In the genomic region with DNA sequence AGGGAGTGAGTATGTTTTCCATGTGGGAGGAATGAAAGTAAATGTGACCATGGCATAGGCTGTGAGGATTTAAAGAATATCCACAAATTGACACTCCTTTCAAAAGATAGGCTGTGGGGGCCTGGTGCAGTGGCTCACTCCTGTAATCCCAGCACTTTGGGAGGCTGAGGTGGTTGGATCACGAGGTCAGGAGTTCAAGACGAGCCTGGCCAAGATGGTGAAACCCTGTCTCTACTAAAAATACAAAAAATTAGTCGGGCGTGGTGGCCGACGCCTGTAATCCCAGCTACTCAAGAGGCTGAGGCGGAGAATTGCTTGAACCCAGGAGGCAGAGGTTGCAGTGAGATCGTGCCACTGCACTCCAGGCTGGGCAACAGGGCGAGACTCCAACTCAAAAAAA, we compare ENCODE assay signal across 8 cellular contexts. TPM values are rescaled to one million over a fixed set of nuclear protein-coding genes. Genes with fewer than 3 reads are reported as not detected.
DNase-seq lines count a peak whose midpoint lies in the region; ATAC-seq and TF ChIP-seq lines count a peak whose summit lies in the region.
"Not testable (repeated sequence)": the region's sequence is repeated elsewhere in the genome, so short reads cannot be mapped to it uniquely, and the experiment has no call there.

No MANE protein-coding gene starts in this region.

- not testable (repeated sequence) for H3K79me2 ChIP-seq in mesendoderm (ENCODE audit: control insufficient read depth, insufficient read depth, low read length)

- H3K4me2 ChIP-seq in mesendoderm (ENCODE audit: low read length) = not testable (repeated sequence)

- POLR2A ChIA-PET in activated naive CD8-positive, alpha-beta T cell treated with anti-CD3 and anti-CD28 coated beads, Interleukin-2, amount 10 ng/mL, durations not matched to agents 7 days and 5 days (lab: Charles Lee) = interaction anchor here (0.8 kb wide), 1 partner anchor 13 kb away, joined by 4 read pairs; no protein-coding TSS in a partner anchor

- H3K4me1 ChIP-seq in heart left ventricle (peaks cover 0 to 20% (median 13%) of the 10 kb centered on the region in 12 donors), mesendoderm (ENCODE audit: control insufficient read depth, low read depth, low read length) (peaks cover 10% of the 10 kb centered on the region), psoas muscle (peaks cover 27% of the 10 kb centered on the region), stomach (peaks cover 0 to 24% (median 3%) of the 10 kb centered on the region in 4 donors), upper lobe of left lung (peaks cover 0 to 12% (median 8%) of the 10 kb centered on the region in 4 donors)

- not testable (repeated sequence) for H3K4me3 ChIP-seq in heart left ventricle; mesendoderm (ENCODE audit: low read length); psoas muscle; stomach; upper lobe of left lung

- TF ChIP-seq POLR2A in heart left ventricle (IDR thresholded peaks at IDR 0.05); stomach (IDR thresholded peaks at IDR 0.05); upper lobe of left lung (IDR thresholded peaks at IDR 0.05): not testable (repeated sequence)

- not testable (repeated sequence) for H3K23ac ChIP-seq in mesendoderm (ENCODE audit: low read length)

- not testable (repeated sequence) for DNase-seq in HFFc6; activated naive CD8-positive, alpha-beta T cell treated with anti-CD3 and anti-CD28 coated beads, Interleukin-2, amount 10 ng/mL, durations not matched to agents 7 days and 5 days; mesendoderm; psoas muscle; upper lobe of left lung
- DNase-seq in heart left ventricle (peak in 1 of 5 donors; percentile 3), stomach (peak; percentile 7)

- not testable (repeated sequence) for TF ChIP-seq EP300 in stomach (IDR thresholded peaks at IDR 0.05); upper lobe of left lung (IDR thresholded peaks at IDR 0.05)

- WGBS in heart left ventricle, 4 donors = 86 to 92% (median 90%) methylated on average over 9 of the region's 9 CpGs
- WGBS in mesendoderm (ENCODE audit: extremely low coverage, insufficient coverage, low lambda C conversion rate) = no CpG with 5 or more reads among the region's 9 CpGs
- 80 to 92% (median 89%) methylated on average over 9 of the region's 9 CpGs for WGBS in psoas muscle, 3 donors
- WGBS in stomach, 5 donors = 79 to 94% (median 88%) methylated on average over 9 of the region's 9 CpGs
- WGBS in upper lobe of left lung, 2 donors = 89 to 92% methylated on average over 9 of the region's 9 CpGs

- not testable (repeated sequence) for H2BK120ac ChIP-seq in mesendoderm (ENCODE audit: low read depth, low read length)

- H3K27me3 Mint-ChIP-seq in HFFc6 (ENCODE audit: insufficient read depth); activated naive CD8-positive, alpha-beta T cell treated with anti-CD3 and anti-CD28 coated beads, Interleukin-2, amount 10 ng/mL, durations not matched to agents 7 days and 5 days; dendritic cell treated with granulocyte-macrophage colony-stimulating factor and Interleukin-4, amounts not matched to agents 40 ng/mL and 50 ng/mL, for 4 days: not testable (repeated sequence)

- H3K9ac ChIP-seq in mesendoderm (ENCODE audit: low read length) = not testable (repeated sequence)

- intact Hi-C loops in dendritic cell treated with granulocyte-macrophage colony-stimulating factor and Interleukin-4, amounts not matched to agents 40 ng/mL and 50 ng/mL, for 4 days (cut with micrococcal nuclease); heart left ventricle (cut with DNase I); psoas muscle (cut with DNase I); stomach (cut with DNase I; ENCODE audit: low total_unique reads): not testable (repeated sequence)

- ATAC-seq in activated naive CD8-positive, alpha-beta T cell treated with anti-CD3 and anti-CD28 coated beads, Interleukin-2, amount 10 ng/mL, durations not matched to agents 7 days and 5 days (ENCODE audit: low read depth); heart left ventricle: not testable (repeated sequence)
- peak in 1 of 4 donors; percentile 9 for ATAC-seq in psoas muscle
- ATAC-seq in upper lobe of left lung (ENCODE audit: low FRiP score in 2 of 2) = peak in 1 of 2 donors; percentile 60

- not testable (repeated sequence) for H3K18ac ChIP-seq in mesendoderm (ENCODE audit: low read length)

- H2BK15ac ChIP-seq in mesendoderm (replicated peaks; ENCODE audit: low read depth) = not testable (repeated sequence)

- not testable (repeated sequence) for H3K27me3 ChIP-seq in heart left ventricle; mesendoderm (ENCODE audit: insufficient read depth, low read length, poor library complexity); psoas muscle (ENCODE audit: insufficient read depth in 3 of 3, low read length in 2 of 3); stomach; upper lobe of left lung

- H3K4ac ChIP-seq in mesendoderm (ENCODE audit: low read depth, low read length) = not testable (repeated sequence)

- H3K27ac ChIP-seq in heart left ventricle = peak overlapping the region in 11 of 12 donors; percentile 58 to 82 (median 73)
- not testable (repeated sequence) for H3K27ac ChIP-seq in mesendoderm (ENCODE audit: low read depth, low read length)
- peak overlapping the region; percentile 66 for H3K27ac ChIP-seq in psoas muscle
- H3K27ac ChIP-seq in stomach = peak overlapping the region; percentile 18 to 55 (median 49)
- H3K27ac ChIP-seq in upper lobe of left lung = peak overlapping the region in 3 of 4 donors; percentile 2 to 56 (median 34)

- peak overlapping the region; percentile 71; the same call in 1 of the 2 replicates for H3K27ac Mint-ChIP-seq in HFFc6
- peak overlapping the region; percentile 42 for H3K27ac Mint-ChIP-seq in activated naive CD8-positive, alpha-beta T cell treated with anti-CD3 and anti-CD28 coated beads, Interleukin-2, amount 10 ng/mL, durations not matched to agents 7 days and 5 days
- peak overlapping the region; percentile 3 for H3K27ac Mint-ChIP-seq in dendritic cell treated with granulocyte-macrophage colony-stimulating factor and Interleukin-4, amounts not matched to agents 40 ng/mL and 50 ng/mL, for 4 days

- not testable (repeated sequence) for H3K79me1 ChIP-seq in mesendoderm (ENCODE audit: low read length)

- not testable (repeated sequence) for H3K9me3 Mint-ChIP-seq in HFFc6; activated naive CD8-positive, alpha-beta T cell treated with anti-CD3 and anti-CD28 coated beads, Interleukin-2, amount 10 ng/mL, durations not matched to agents 7 days and 5 days; dendritic cell treated with granulocyte-macrophage colony-stimulating factor and Interleukin-4, amounts not matched to agents 40 ng/mL and 50 ng/mL, for 4 days

- not testable (repeated sequence) for H2BK5ac ChIP-seq in mesendoderm (ENCODE audit: low read length)

- not testable (repeated sequence) for H3K56ac ChIP-seq in mesendoderm (ENCODE audit: low read length)

- H3K9me3 ChIP-seq in heart left ventricle, psoas muscle, stomach, upper lobe of left lung: not testable (repeated sequence)

- not testable (repeated sequence) for H4K5ac ChIP-seq in mesendoderm (ENCODE audit: low read length)

- H3K36me3 Mint-ChIP-seq in HFFc6 (ENCODE audit: low read depth); activated naive CD8-positive, alpha-beta T cell treated with anti-CD3 and anti-CD28 coated beads, Interleukin-2, amount 10 ng/mL, durations not matched to agents 7 days and 5 days: not testable (repeated sequence)
- H3K36me3 Mint-ChIP-seq in dendritic cell treated with granulocyte-macrophage colony-stimulating factor and Interleukin-4, amounts not matched to agents 40 ng/mL and 50 ng/mL, for 4 days (ENCODE audit: low read depth) = peaks cover 16% of the 10 kb centered on the region

- H3K36me3 ChIP-seq in heart left ventricle; mesendoderm (ENCODE audit: control insufficient read depth, insufficient read depth, low read length); psoas muscle (ENCODE audit: insufficient read depth in 1 of 2, low read depth in 1 of 2); stomach; upper lobe of left lung: not testable (repeated sequence)

- H4K8ac ChIP-seq in mesendoderm (ENCODE audit: low read depth, low read length) = not testable (repeated sequence)

- peaks cover 48% of the 10 kb centered on the region for H3K4me1 Mint-ChIP-seq in HFFc6 (ENCODE audit: low read depth)
- H3K4me1 Mint-ChIP-seq in activated naive CD8-positive, alpha-beta T cell treated with anti-CD3 and anti-CD28 coated beads, Interleukin-2, amount 10 ng/mL, durations not matched to agents 7 days and 5 days = peaks cover 13% of the 10 kb centered on the region
- H3K4me1 Mint-ChIP-seq in dendritic cell treated with granulocyte-macrophage colony-stimulating factor and Interleukin-4, amounts not matched to agents 40 ng/mL and 50 ng/mL, for 4 days (ENCODE audit: low read depth) = peaks cover 21% of the 10 kb centered on the region

- H3K4me3 Mint-ChIP-seq in HFFc6; activated naive CD8-positive, alpha-beta T cell treated with anti-CD3 and anti-CD28 coated beads, Interleukin-2, amount 10 ng/mL, durations not matched to agents 7 days and 5 days; dendritic cell treated with granulocyte-macrophage colony-stimulating factor and Interleukin-4, amounts not matched to agents 40 ng/mL and 50 ng/mL, for 4 days: not testable (repeated sequence)

- not testable (repeated sequence) for TF ChIP-seq CTCF in HFFc6 (IDR thresholded peaks at IDR 0.05); heart left ventricle (IDR thresholded peaks at IDR 0.05); psoas muscle (IDR thresholded peaks at IDR 0.05); stomach (IDR thresholded peaks at IDR 0.05); upper lobe of left lung (IDR thresholded peaks at IDR 0.05)

- H2AK5ac ChIP-seq in mesendoderm (ENCODE audit: low read length) = peak overlapping the region; percentile 64

RNA-seq across cellular contexts. Expression of gene VDAC2, which starts 7.4 kb away (rescaled TPM):
- total RNA-seq in HFFc6 (2021; fragmentation: NEBNext Ultra II Directional; extraction: Animal tissue kit (Norgen Biotek cat#: 25700)) = 100 to 1,000 TPM; 213 to 248 (median 223) TPM
- 100 to 1,000 TPM; 123 to 125 TPM for total RNA-seq in activated naive CD8-positive, alpha-beta T cell treated with anti-CD3 and anti-CD28 coated beads, Interleukin-2, amount 10 ng/mL, durations not matched to agents 7 days and 5 days
- total RNA-seq in heart left ventricle = 100 to 1,000 TPM; 334 to 554 (median 472) TPM
- polyA plus RNA-seq in heart left ventricle = 100 to 1,000 TPM; 375 to 515 TPM
- 256 TPM for polyA plus RNA-seq in mesendoderm (2013, experiment 1 of 2)
- 253 TPM for polyA plus RNA-seq in mesendoderm (2013, experiment 2 of 2)
- total RNA-seq in psoas muscle = 100 to 1,000 TPM; 314 to 546 (median 399) TPM
- polyA plus RNA-seq in psoas muscle = 100 to 1,000 TPM; 391 to 770 (median 432) TPM
- 100 to 1,000 TPM in 3 of 5 donors, 10 to 100 TPM in 2; 44.3 to 149 (median 128) TPM for total RNA-seq in stomach
- 100 to 1,000 TPM; 140 to 202 (median 168) TPM for polyA plus RNA-seq in stomach
- total RNA-seq in upper lobe of left lung = 100 to 1,000 TPM in 3 of 6 donors, 10 to 100 TPM in 3; 54.5 to 137 (median 98.8) TPM

RNA-seq across cellular contexts. Expression of gene COMTD1, which starts 32.5 kb away (rescaled TPM):
- 1 to 10 TPM; 5.6 to 9.5 (median 8.0) TPM for total RNA-seq in HFFc6 (2021; fragmentation: NEBNext Ultra II Directional; extraction: Animal tissue kit (Norgen Biotek cat#: 25700))
- total RNA-seq in activated naive CD8-positive, alpha-beta T cell treated with anti-CD3 and anti-CD28 coated beads, Interleukin-2, amount 10 ng/mL, durations not matched to agents 7 days and 5 days = 10 to 100 TPM; 40.8 to 42.3 TPM
- total RNA-seq in heart left ventricle (10 to 100 TPM; 20.8 to 75.0 (median 37.0) TPM), psoas muscle (10 to 100 TPM; 15.2 to 38.8 (median 21.2) TPM), stomach (100 to 1,000 TPM in 2 of 5 donors, 10 to 100 TPM in 3; 15.4 to 446 (median 71.4) TPM), upper lobe of left lung (10 to 100 TPM; 28.0 to 56.6 (median 35.6) TPM)
- polyA plus RNA-seq in heart left ventricle (100 to 1,000 TPM in 1 of 2 donors, 10 to 100 TPM in 1; 57.9 to 124 TPM), psoas muscle (10 to 100 TPM in 2 of 3 donors, 1 to 10 TPM in 1; 5.8 to 54.7 (median 49.3) TPM), stomach (100 to 1,000 TPM; 119 to 173 (median 137) TPM)
- 28.1 TPM for polyA plus RNA-seq in mesendoderm (2013, experiment 1 of 2)
- polyA plus RNA-seq in mesendoderm (2013, experiment 2 of 2) = 27.5 TPM

Comparison
In these comparisons a context has a peak if more than half of its experiments do, and no peak if none do; other contexts are left out.
1. H3K27ac Mint-ChIP-seq: peak in every context shown above with its lines; median percentile 71 in HFFc6; 42 in activated naive CD8-positive, alpha-beta T cell treated with anti-CD3 and anti-CD28 coated beads, Interleukin-2, amount 10 ng/mL, durations not matched to agents 7 days and 5 days; 3 in dendritic cell treated with granulocyte-macrophage colony-stimulating factor and Interleukin-4, amounts not matched to agents 40 ng/mL and 50 ng/mL, for 4 days.